Comparison of ENCODE assay signal across 8 cellular contexts in the genomic region with DNA sequence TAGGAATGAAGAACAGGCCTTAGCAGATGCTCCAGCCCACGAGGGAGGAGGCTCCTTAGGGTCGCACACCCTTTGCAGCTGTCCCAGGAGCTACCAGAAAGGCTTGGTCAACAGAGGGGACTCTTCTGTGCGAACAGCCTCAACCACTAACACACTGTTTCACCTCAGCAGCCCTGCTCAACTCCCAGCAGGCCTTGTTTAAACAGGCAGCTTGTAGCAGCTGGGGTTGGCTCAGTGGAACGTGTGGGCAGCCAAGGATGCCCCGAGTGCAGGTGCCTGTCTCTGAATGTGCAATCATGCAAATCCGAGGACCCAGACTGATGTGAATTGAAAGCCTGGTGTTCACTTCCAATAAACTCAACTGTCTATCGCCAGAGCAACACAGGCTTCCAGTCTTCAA.
DNase-seq lines count a peak whose midpoint lies in the region; ATAC-seq and TF ChIP-seq lines count a peak whose summit lies in the region.

No MANE protein-coding gene starts in this region.

- H3K4me3 Mint-ChIP-seq in stimulated activated naive CD8-positive, alpha-beta T cell treated with anti-CD3 and anti-CD28 coated beads, Interleukin-15, Interleukin-2, amounts not matched to agents 100 ng/mL and 50 ng/mL, for 24 hours: peak overlapping the region; percentile 27
- no peak overlapping the region for H3K4me3 Mint-ChIP-seq in HFFc6

- intact Hi-C loops in left cardiac atrium (cut with DNase I): no loop called here

- no peak for TF ChIP-seq CTCF in HFFc6 (IDR thresholded peaks at IDR 0.05)

- H3K36me3 Mint-ChIP-seq in stimulated activated naive CD8-positive, alpha-beta T cell treated with anti-CD3 and anti-CD28 coated beads, Interleukin-15, Interleukin-2, amounts not matched to agents 100 ng/mL and 50 ng/mL, for 24 hours (ENCODE audit: low read depth): peaks cover 15% of the 10 kb centered on the region
- H3K36me3 Mint-ChIP-seq in HFFc6 (ENCODE audit: low read depth): no peaks in the 10 kb centered on the region

- peaks cover 59% of the 10 kb centered on the region for H3K4me1 Mint-ChIP-seq in stimulated activated naive CD8-positive, alpha-beta T cell treated with anti-CD3 and anti-CD28 coated beads, Interleukin-15, Interleukin-2, amounts not matched to agents 100 ng/mL and 50 ng/mL, for 24 hours (ENCODE audit: low read depth)
- H3K4me1 Mint-ChIP-seq in HFFc6 (ENCODE audit: low read depth): no peaks in the 10 kb centered on the region

- H3K27me3 Mint-ChIP-seq in stimulated activated naive CD8-positive, alpha-beta T cell treated with anti-CD3 and anti-CD28 coated beads, Interleukin-15, Interleukin-2, amounts not matched to agents 100 ng/mL and 50 ng/mL, for 24 hours: no peaks in the 10 kb centered on the region
- no peaks in the 10 kb centered on the region for H3K27me3 Mint-ChIP-seq in HFFc6 (ENCODE audit: insufficient read depth)

- ATAC-seq in HG02981 (IDR thresholded peaks at IDR 0.05; ENCODE audit: unreplicated experiment) (peak; percentile 92), left cardiac atrium (no peak)

- peaks cover 18% of the 10 kb centered on the region for H3K9me3 Mint-ChIP-seq in stimulated activated naive CD8-positive, alpha-beta T cell treated with anti-CD3 and anti-CD28 coated beads, Interleukin-15, Interleukin-2, amounts not matched to agents 100 ng/mL and 50 ng/mL, for 24 hours
- H3K9me3 Mint-ChIP-seq in HFFc6: peaks cover 8% of the 10 kb centered on the region

- DNase-seq in stimulated activated CD4-positive, alpha-beta T cell treated with anti-CD3 and anti-CD28 coated beads, Interleukin-15, amount 100 ng/mL, for 48 hours (ENCODE audit: low read depth in 2 of 2): peak; percentile 45 to 50
- no peak for DNase-seq in stimulated activated CD4-positive, alpha-beta T cell treated with anti-CD3 and anti-CD28 coated beads, Interleukin-12 subunit alpha, Interleukin-12 subunit beta, amount 100 ng/mL, for 4 hours
- DNase-seq in NCI-H774 (lab: John Stamatoyannopoulos, UW): peak; percentile 23
- DNase-seq in left cardiac atrium: no peak
- no peak for DNase-seq in KG1 (lab: John Stamatoyannopoulos, UW)
- DNase-seq in HFFc6: no peak

- peak overlapping the region; percentile 85 for H3K27ac Mint-ChIP-seq in stimulated activated naive CD8-positive, alpha-beta T cell treated with anti-CD3 and anti-CD28 coated beads, Interleukin-15, Interleukin-2, amounts not matched to agents 100 ng/mL and 50 ng/mL, for 24 hours
- H3K27ac Mint-ChIP-seq in HFFc6: no peak overlapping the region

Comparison
In these comparisons a context has a peak if more than half of its experiments do, and no peak if none do; other contexts are left out.
1. DNase-seq: peak in stimulated activated CD4-positive, alpha-beta T cell treated with anti-CD3 and anti-CD28 coated beads, Interleukin-15, amount 100 ng/mL, for 48 hours (2 of 2) and NCI-H774 (single experiment); none in stimulated activated CD4-positive, alpha-beta T cell treated with anti-CD3 and anti-CD28 coated beads, Interleukin-12 subunit alpha, Interleukin-12 subunit beta, amount 100 ng/mL, for 4 hours (single experiment), left cardiac atrium (single experiment), KG1 (single experiment) and HFFc6 (single experiment).